In the genomic region with DNA sequence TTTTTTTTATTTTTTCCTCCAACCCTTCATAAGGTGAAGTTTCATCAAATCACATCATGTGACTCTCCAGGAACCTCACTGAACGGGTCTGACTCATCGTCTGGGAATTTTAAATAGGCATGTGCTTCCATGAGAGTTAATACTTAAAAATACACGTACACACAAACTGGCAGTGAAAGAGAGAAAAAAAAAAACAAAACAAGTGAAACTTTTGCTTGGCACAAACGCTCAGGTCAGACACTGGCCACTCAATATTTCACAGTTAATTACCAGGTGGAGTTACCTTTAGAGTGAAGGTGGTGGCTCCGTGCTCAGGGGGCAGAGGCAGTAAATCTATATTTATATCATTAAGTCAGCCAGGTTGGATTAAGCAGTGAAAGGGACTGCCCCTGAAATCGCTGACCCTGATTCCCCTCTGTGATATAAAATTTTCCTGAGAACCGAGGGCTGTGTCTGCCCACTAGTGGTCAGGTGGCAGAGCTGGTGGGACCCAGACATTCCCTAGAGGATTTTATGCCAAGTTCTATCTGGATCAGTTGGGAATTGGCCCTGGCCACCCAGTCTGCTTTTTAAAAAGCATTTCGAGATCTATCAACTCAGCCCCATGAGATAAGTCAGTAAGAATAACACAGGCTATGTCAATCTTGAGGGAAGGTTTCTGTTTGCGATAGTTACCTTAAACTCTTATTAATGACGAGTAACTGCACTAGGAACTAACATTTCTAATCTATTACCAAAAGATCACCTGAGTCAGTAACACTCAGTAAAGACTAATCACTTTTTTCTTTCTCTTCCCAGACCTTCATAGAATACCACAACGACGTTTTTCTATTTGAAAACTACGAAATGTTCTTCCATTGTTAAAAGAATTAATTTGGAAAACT, we compare ENCODE assay signal across 8 cellular contexts.
A peak's percentile ranks its signal among the peaks of the same experiment; 100 is the strongest.
DNase-seq lines count a peak whose midpoint lies in the region; ATAC-seq and TF ChIP-seq lines count a peak whose summit lies in the region.

No MANE protein-coding gene starts in this region.

- H3K4me3 ChIP-seq in AG10803 (ENCODE audit: low read length) (no peak overlapping the region; the same call in 1 of the 2 replicates), RWPE2 (ENCODE audit: severe bottlenecking) (no peak overlapping the region), trophoblast cell (ENCODE audit: low read depth, low read length) (no peak overlapping the region)

- DNase-seq in AG10803 (ENCODE audit: low read depth) (peak; percentile 97), HK-2 (ENCODE audit: unreplicated experiment) (peak; percentile 74), RWPE2 (ENCODE audit: low spot score) (no peak), fibroblast of peridontal ligament (ENCODE audit: extremely low read depth) (peak; percentile 93), trophoblast cell (peak; percentile 80 to 96), NCI-H1930 (lab: John Stamatoyannopoulos, UW) (no peak)
- DNase-seq in activated CD4-positive, alpha-beta T cell treated with anti-CD3 and anti-CD28 coated beads for 4 hours, result no peak

- peak overlapping the region; percentile 67 for H3K4ac ChIP-seq in trophoblast cell (ENCODE audit: low read depth, low read length)

- H3K27ac ChIP-seq in RWPE2 (ENCODE audit: poor library complexity, severe bottlenecking) (peak overlapping the region; percentile 99), trophoblast cell (ENCODE audit: low read depth, low read length) (peak overlapping the region; percentile 98)

- H4K91ac ChIP-seq in trophoblast cell (ENCODE audit: low read depth, low read length), result peak overlapping the region; percentile 98

- peak overlapping the region; percentile 80 for H3K18ac ChIP-seq in trophoblast cell (ENCODE audit: low read length)

- H2BK120ac ChIP-seq in trophoblast cell (ENCODE audit: insufficient read depth, low read length, poor library complexity), result peak overlapping the region; percentile 98

- H3K4me1 ChIP-seq in RWPE2 (ENCODE audit: insufficient read depth, poor library complexity, severe bottlenecking) (peaks cover 31% of the 10 kb centered on the region), trophoblast cell (ENCODE audit: control insufficient read depth in 1 of 2, insufficient read depth in 2 of 2, low read length in 2 of 2) (peaks cover 0 to 3% of the 10 kb centered on the region in 2 experiments)

- peak overlapping the region; percentile 61 for H4K8ac ChIP-seq in trophoblast cell (ENCODE audit: low read depth, low read length)

- peak overlapping the region; percentile 68 for H3K14ac ChIP-seq in trophoblast cell (ENCODE audit: low read length)

- H3K27me3 ChIP-seq in RWPE2 (ENCODE audit: insufficient read depth, poor library complexity, severe bottlenecking) (no peaks in the 10 kb centered on the region), trophoblast cell (ENCODE audit: insufficient read depth, low read length) (no peaks in the 10 kb centered on the region)

- H3K79me1 ChIP-seq in trophoblast cell (ENCODE audit: low read length), result peaks cover 13% of the 10 kb centered on the region

- no peak overlapping the region for H2AK5ac ChIP-seq in trophoblast cell (ENCODE audit: low read length)

- no peaks in the 10 kb centered on the region for H3K79me2 ChIP-seq in trophoblast cell (ENCODE audit: control insufficient read depth, insufficient read depth, low read length, poor library complexity)

- TF ChIP-seq CTCF in AG10803 (conservative IDR thresholded peaks at IDR 0.05; ENCODE audit: low read length) (peak; percentile 52), RWPE2 (IDR thresholded peaks at IDR 0.05; ENCODE audit: poor library complexity, severe bottlenecking) (peak; percentile 96)

- H3K23ac ChIP-seq in trophoblast cell (ENCODE audit: low read length), result no peak overlapping the region

- peak overlapping the region; percentile 93 for H2AFZ ChIP-seq in trophoblast cell (ENCODE audit: insufficient read depth, low read length, poor library complexity)

- H4K12ac ChIP-seq in trophoblast cell (ENCODE audit: low read depth, low read length), result no peak overlapping the region

- peak overlapping the region; percentile 66 for H3K9ac ChIP-seq in trophoblast cell (ENCODE audit: low read length)

- H2BK5ac ChIP-seq in trophoblast cell (ENCODE audit: low read depth, low read length, poor library complexity), result peak overlapping the region; percentile 97

- peak; percentile 73 for ATAC-seq in RWPE2 (ENCODE audit: low read depth)
- no peak for ATAC-seq in HG02571 (IDR thresholded peaks at IDR 0.05; ENCODE audit: unreplicated experiment)

- H3K36me3 ChIP-seq in RWPE2 (ENCODE audit: low read depth), result no peaks in the 10 kb centered on the region
- no peaks in the 10 kb centered on the region for H3K36me3 ChIP-seq in trophoblast cell (ENCODE audit: control insufficient read depth in 1 of 2, insufficient read depth in 2 of 2, low read length in 2 of 2)

- no peaks in the 10 kb centered on the region for H3K9me3 ChIP-seq in RWPE2 (ENCODE audit: severe bottlenecking)
- no peaks in the 10 kb centered on the region for H3K9me3 ChIP-seq in trophoblast cell (ENCODE audit: insufficient read depth, low read depth, low read length)

- peak overlapping the region; percentile 59 for H2BK12ac ChIP-seq in trophoblast cell (ENCODE audit: low read length)

- H3K4me2 ChIP-seq in trophoblast cell (ENCODE audit: low read length), result peak overlapping the region; percentile 68

- WGBS in trophoblast cell (ENCODE audit: extremely low coverage, insufficient coverage, insufficient read length), result 100% methylated on average over 2 of the region's 13 CpGs

Comparison
In these comparisons a context has a peak if more than half of its experiments do, and no peak if none do; other contexts are left out.
1. DNase-seq: peak in AG10803 (single experiment), HK-2 (single experiment), fibroblast of peridontal ligament (single experiment) and trophoblast cell (2 of 2); none in RWPE2 (single experiment), activated CD4-positive, alpha-beta T cell treated with anti-CD3 and anti-CD28 coated beads for 4 hours (0 of 2) and NCI-H1930 (0 of 2).